ENCODE assay signal across 1 cellular context in the genomic region with DNA sequence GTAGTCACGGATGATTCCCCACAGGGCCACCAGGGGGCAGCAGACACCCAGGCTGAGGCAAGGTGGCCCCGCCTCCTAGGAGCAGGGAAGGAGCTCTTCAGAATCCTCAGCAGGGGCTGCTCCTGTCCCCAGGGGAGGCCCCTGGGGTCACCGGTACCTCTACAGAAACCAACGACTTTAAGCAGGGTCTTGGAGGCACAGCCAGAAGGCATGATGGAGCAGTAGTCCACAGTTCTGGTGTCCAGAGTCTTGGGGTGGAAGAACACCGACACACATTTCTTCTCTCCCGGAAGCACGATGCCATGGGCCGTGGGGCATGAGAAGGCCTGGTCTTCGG.
TF ChIP-seq lines count a peak whose summit lies in the region.

No MANE protein-coding gene starts in this region.

TF ChIP-seq in SK-N-SH, 30 proteins besides CTCF, POLR2A, EP300 and RAD21:
- TF ChIP-seq SMC3 (IDR thresholded peaks at IDR 0.05; ENCODE audit: low read depth, low read length) = peak; percentile 93
- TF ChIP-seq RCOR1 (IDR thresholded peaks at IDR 0.05; ENCODE audit: low read length) = 0 out of 2 replicates have a peak, but pooled peaks have one; percentile 21
- TF ChIP-seq GABPA (IDR thresholded peaks at IDR 0.05; ENCODE audit: low read depth) = no peak
- no peak for TF ChIP-seq CHD2 (IDR thresholded peaks at IDR 0.05; ENCODE audit: low read length, partially characterized antibody)
- no peak for TF ChIP-seq YY1 (IDR thresholded peaks at IDR 0.05; ENCODE audit: low read depth)
- no peak for TF ChIP-seq TAF1 (IDR thresholded peaks at IDR 0.05; ENCODE audit: borderline replicate concordance, low read depth, low read length)
- TF ChIP-seq NFIC (IDR thresholded peaks at IDR 0.05; ENCODE audit: borderline replicate concordance) = no peak
- TF ChIP-seq, protein P1, sequence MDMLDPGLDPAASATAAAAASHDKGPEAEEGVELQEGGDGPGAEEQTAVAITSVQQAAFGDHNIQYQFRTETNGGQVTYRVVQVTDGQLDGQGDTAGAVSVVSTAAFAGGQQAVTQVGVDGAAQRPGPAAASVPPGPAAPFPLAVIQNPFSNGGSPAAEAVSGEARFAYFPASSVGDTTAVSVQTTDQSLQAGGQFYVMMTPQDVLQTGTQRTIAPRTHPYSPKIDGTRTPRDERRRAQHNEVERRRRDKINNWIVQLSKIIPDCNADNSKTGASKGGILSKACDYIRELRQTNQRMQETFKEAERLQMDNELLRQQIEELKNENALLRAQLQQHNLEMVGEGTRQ (IDR thresholded peaks at IDR 0.05; ENCODE audit: borderline replicate concordance, low read depth, low read length) = no peak
- no peak for TF ChIP-seq FOXJ3 (CRISPR knock-in tag; IDR thresholded peaks at IDR 0.05)
